1 cellular context compared by ENCODE assay signal in the genomic region with DNA sequence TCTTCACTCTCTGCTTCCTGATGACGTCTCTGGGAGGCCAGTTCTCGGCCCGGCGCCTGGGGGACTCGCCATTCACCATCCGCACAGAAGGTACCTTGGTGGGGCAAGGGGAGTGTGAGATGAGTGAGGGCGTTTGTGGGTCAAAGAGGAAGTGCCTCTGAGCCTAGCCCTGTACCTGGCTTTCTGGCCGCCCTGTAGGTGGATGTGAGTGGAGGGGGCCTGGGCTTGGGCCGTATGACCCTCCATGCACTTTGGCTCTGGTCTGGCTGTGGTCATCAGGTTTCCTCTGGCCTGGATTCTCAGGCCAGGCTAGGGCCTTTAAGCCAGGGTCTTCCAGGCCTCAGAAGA.
TF ChIP-seq lines count a peak whose summit lies in the region.

No MANE protein-coding gene starts in this region.

TF ChIP-seq in endothelial cell of umbilical vein, 7 proteins besides CTCF, POLR2A, EP300 and RAD21:
- TF ChIP-seq POLR2AphosphoS5 (IDR thresholded peaks at IDR 0.05; ENCODE audit: insufficient read depth, low read depth, low read length) (no peak), FOS (IDR thresholded peaks at IDR 0.05; ENCODE audit: borderline replicate concordance, insufficient read depth, low read length) (no peak), EZH2 (IDR thresholded peaks at IDR 0.05; ENCODE audit: borderline replicate concordance, low read depth, low read length, severe bottlenecking) (no peak), MYC (IDR thresholded peaks at IDR 0.05; ENCODE audit: low read depth, low read length) (no peak), GATA2 (IDR thresholded peaks at IDR 0.05; ENCODE audit: insufficient read depth, insufficient read length, low read depth, low read length) (no peak), JUN (IDR thresholded peaks at IDR 0.05; ENCODE audit: borderline replicate concordance, insufficient read depth, insufficient read length, low read depth) (no peak)
- TF ChIP-seq, protein P1, sequence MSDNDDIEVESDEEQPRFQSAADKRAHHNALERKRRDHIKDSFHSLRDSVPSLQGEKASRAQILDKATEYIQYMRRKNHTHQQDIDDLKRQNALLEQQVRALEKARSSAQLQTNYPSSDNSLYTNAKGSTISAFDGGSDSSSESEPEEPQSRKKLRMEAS (IDR thresholded peaks at IDR 0.05; ENCODE audit: insufficient read depth, insufficient read length) = no peak
TF ChIP-seq in endothelial cell of umbilical vein: peak in this region for 0.
